Comparison of ENCODE assay signal across 8 cellular contexts in genomic region chr19:17073869-17074627, GRCh38. TPM values are rescaled to one million over a fixed set of nuclear protein-coding genes. Genes with fewer than 3 reads are reported as not detected.
DNase-seq lines count a peak whose midpoint lies in the region; ATAC-seq, FAIRE-seq and TF ChIP-seq lines count a peak whose summit lies in the region.

No MANE protein-coding gene starts in this region.

- TF ChIP-seq CTCF in CD14-positive monocyte (IDR thresholded peaks at IDR 0.05) (no peak), VCaP (conservative IDR thresholded peaks at IDR 0.05) (no peak)

- intact Hi-C loops in CD14-positive monocyte (cut with micrococcal nuclease) = no loop called here

- H3K4me3 Mint-ChIP-seq in CD14-positive monocyte = peak overlapping the region; percentile 98 to 100
- peak overlapping the region; percentile 98 for H3K4me3 Mint-ChIP-seq in stimulated activated memory B cell treated with anti-CD40 and anti-IgM and Interleukin-4, amounts not matched to agents 10 μg/mL and 1 μg/mL and 100 μg/mL, for 72 hours

- peak overlapping the region; percentile 77 for H3K27ac ChIP-seq in VCaP

- DNase-seq in CD14-positive monocyte (ENCODE audit: low spot score) (no peak), hepatic stellate cell (ENCODE audit: low spot score) (peak; percentile 34), urothelium cell line (ENCODE audit: low spot score) (no peak)

- H3K4me1 Mint-ChIP-seq in CD14-positive monocyte = peaks cover 49% of the 10 kb centered on the region
- peaks cover 73% of the 10 kb centered on the region for H3K4me1 Mint-ChIP-seq in stimulated activated memory B cell treated with anti-CD40 and anti-IgM and Interleukin-4, amounts not matched to agents 10 μg/mL and 1 μg/mL and 100 μg/mL, for 72 hours

- peak overlapping the region; percentile 97 to 100 (median 97) for H3K27ac Mint-ChIP-seq in CD14-positive monocyte
- H3K27ac Mint-ChIP-seq in stimulated activated memory B cell treated with anti-CD40 and anti-IgM and Interleukin-4, amounts not matched to agents 10 μg/mL and 1 μg/mL and 100 μg/mL, for 72 hours = peak overlapping the region; percentile 88

- no peaks in the 10 kb centered on the region for H3K9me3 Mint-ChIP-seq in CD14-positive monocyte
- H3K9me3 Mint-ChIP-seq in stimulated activated memory B cell treated with anti-CD40 and anti-IgM and Interleukin-4, amounts not matched to agents 10 μg/mL and 1 μg/mL and 100 μg/mL, for 72 hours = no peaks in the 10 kb centered on the region

- H3K27me3 Mint-ChIP-seq in CD14-positive monocyte (ENCODE audit: low read depth in 3 of 3) = peaks cover 0 to 5% (median 0%) of the 10 kb centered on the region in 3 donors
- H3K27me3 Mint-ChIP-seq in stimulated activated memory B cell treated with anti-CD40 and anti-IgM and Interleukin-4, amounts not matched to agents 10 μg/mL and 1 μg/mL and 100 μg/mL, for 72 hours = no peaks in the 10 kb centered on the region

- ATAC-seq in HG02623 (IDR thresholded peaks at IDR 0.05; ENCODE audit: unreplicated experiment) = peak; percentile 8
- ATAC-seq in stimulated activated memory B cell treated with anti-CD40 and anti-IgM and Interleukin-4, amounts not matched to agents 10 μg/mL and 1 μg/mL and 100 μg/mL, for 72 hours = peak; percentile 21
- no peak for ATAC-seq in HG02973 (IDR thresholded peaks at IDR 0.05; ENCODE audit: unreplicated experiment)
- ATAC-seq in HG03280 (IDR thresholded peaks at IDR 0.05; ENCODE audit: unreplicated experiment) = no peak

- H3K36me3 Mint-ChIP-seq in CD14-positive monocyte = peaks cover 46 to 49% of the 10 kb centered on the region in 2 donors
- peaks cover 39% of the 10 kb centered on the region for H3K36me3 Mint-ChIP-seq in stimulated activated memory B cell treated with anti-CD40 and anti-IgM and Interleukin-4, amounts not matched to agents 10 μg/mL and 1 μg/mL and 100 μg/mL, for 72 hours

- FAIRE-seq in urothelium cell line (lab: Jason Lieb, UNC) = no peak

RNA-seq across cellular contexts. Expression of gene HAUS8, which starts 1.2 kb away (rescaled TPM):
- polyA plus RNA-seq in CD14-positive monocyte = 1 to 10 TPM; 2.5 to 4.4 TPM

RNA-seq across cellular contexts. Expression of gene MYO9B, which starts 1.5 kb away (rescaled TPM):
- 1 to 10 TPM; 5.9 to 7.5 TPM for polyA plus RNA-seq in CD14-positive monocyte

RNA-seq across cellular contexts. Expression of gene CPAMD8, which starts 47.4 kb away (rescaled TPM):
- polyA plus RNA-seq in CD14-positive monocyte = 1 to 10 TPM; 5.1 to 5.4 TPM

Comparison
In these comparisons a context has a peak if more than half of its experiments do, and no peak if none do; other contexts are left out.
1. ATAC-seq: peak in HG02623 (single experiment) and stimulated activated memory B cell treated with anti-CD40 and anti-IgM and Interleukin-4, amounts not matched to agents 10 μg/mL and 1 μg/mL and 100 μg/mL, for 72 hours (single experiment); none in HG02973 (single experiment) and HG03280 (single experiment).